In genomic region chr4:22457348-22457747, GRCh38 we compare ENCODE assay signal across 6 cellular contexts.
"Had no signal": no experiment of that assay in that cellular context is flagged by ENCODE, and none has a peak within 500 bp of the region (broad histone marks: within the 10 kb centered on the region; RNA-seq: fewer than 3 reads in every experiment).

No MANE protein-coding gene starts in this region.

- H3K27ac ChIP-seq: GM23248 had no signal

- H3K9ac ChIP-seq: GM23248 had no signal

- FAIRE-seq: H1, H54 had no signal

- H3K4me3 ChIP-seq: GM23248 had no signal

- H2AFZ ChIP-seq: GM23248 had no signal

- DNase-seq: GM23248, H9, HCEC 1CT, KBM-7 had no signal
